ENCODE assay signal across 1 cellular context in genomic region chr9:91364702-91365101, GRCh38.
TF ChIP-seq lines count a peak whose summit lies in the region.

No MANE protein-coding gene starts in this region.

TF ChIP-seq in K562, 482 proteins besides CTCF, POLR2A, EP300 and RAD21:
- no peak for TF ChIP-seq SAFB2 (IDR thresholded peaks at IDR 0.05; ENCODE audit: borderline replicate concordance, low read depth, low read length, severe bottlenecking)
- no peak for TF ChIP-seq EHMT2 (IDR thresholded peaks at IDR 0.05)
- TF ChIP-seq NR2C2 (CRISPR knock-in tag; IDR thresholded peaks at IDR 0.05): no peak
- no peak for TF ChIP-seq NR2C2 (tag; IDR thresholded peaks at IDR 0.05)
- no peak for TF ChIP-seq HMG20B (CRISPR knock-in tag; IDR thresholded peaks at IDR 0.05)
- TF ChIP-seq ZNF143 (CRISPR knock-in tag; IDR thresholded peaks at IDR 0.05): no peak
- TF ChIP-seq CBX3 (IDR thresholded peaks at IDR 0.05; ENCODE audit: borderline replicate concordance in 1 of 2, low read length in 2 of 2): peak in 1 of 2 experiments; percentile 66; a peak in 1 of 3 replicates
- TF ChIP-seq YBX1 (IDR thresholded peaks at IDR 0.05): no peak
- TF ChIP-seq HOXB6 (CRISPR knock-in tag; IDR thresholded peaks at IDR 0.05; ENCODE audit: borderline replicate concordance): no peak
- no peak for TF ChIP-seq NR2C1 (IDR thresholded peaks at IDR 0.05)
- TF ChIP-seq NR2C1 (tag; IDR thresholded peaks at IDR 0.05): no peak
- no peak for TF ChIP-seq ZBTB49 (CRISPR knock-in tag; IDR thresholded peaks at IDR 0.05; ENCODE audit: borderline replicate concordance)
- no peak for TF ChIP-seq TARDBP (IDR thresholded peaks at IDR 0.05)
- no peak for TF ChIP-seq TAF9B (IDR thresholded peaks at IDR 0.05; ENCODE audit: partially characterized antibody)
- no peak for TF ChIP-seq ZNF583 (CRISPR knock-in tag; IDR thresholded peaks at IDR 0.05)
- 0 out of 4 replicates have a peak, but pooled peaks of 1 of the 2 experiments have one; percentile 19 for TF ChIP-seq TRIM24 (IDR thresholded peaks at IDR 0.05)
- TF ChIP-seq KLF6 (CRISPR knock-in tag; IDR thresholded peaks at IDR 0.05; ENCODE audit: borderline replicate concordance): no peak
- no peak for TF ChIP-seq HNRNPUL1 (IDR thresholded peaks at IDR 0.05; ENCODE audit: low read length)
- TF ChIP-seq JUND (IDR thresholded peaks at IDR 0.05; ENCODE audit: borderline replicate concordance, low read depth, low read length): no peak
- no peak for TF ChIP-seq JUND (tag; IDR thresholded peaks at IDR 0.05; ENCODE audit: borderline replicate concordance, low read depth, low read length)
- peak; percentile 74; the same call in 1 of the 2 replicates for TF ChIP-seq CBX5 (IDR thresholded peaks at IDR 0.05; ENCODE audit: borderline replicate concordance, low read depth)
- TF ChIP-seq ZNF395 (CRISPR knock-in tag; IDR thresholded peaks at IDR 0.05): no peak
- no peak for TF ChIP-seq RBM17 (IDR thresholded peaks at IDR 0.05; ENCODE audit: borderline replicate concordance, low read depth, low read length)
- no peak for TF ChIP-seq EGR1 (conservative IDR thresholded peaks at IDR 0.05)
- no peak for TF ChIP-seq E4F1 (CRISPR knock-in tag; IDR thresholded peaks at IDR 0.05; ENCODE audit: borderline replicate concordance)
- no peak for TF ChIP-seq MED1 (CRISPR knock-in tag; IDR thresholded peaks at IDR 0.05; ENCODE audit: borderline replicate concordance)
- no peak for TF ChIP-seq YY1 (IDR thresholded peaks at IDR 0.05; ENCODE audit: borderline replicate concordance in 1 of 3, control insufficient read depth in 1 of 3, extremely low read depth in 1 of 3, insufficient read depth in 3 of 3, insufficient read length in 1 of 3, insufficient replicate concordance in 2 of 3, low read depth in 1 of 3, low read length in 2 of 3)
- TF ChIP-seq NELFE (IDR thresholded peaks at IDR 0.05; ENCODE audit: insufficient read depth, insufficient read length): no peak
- no peak for TF ChIP-seq CBFB (CRISPR knock-in tag; IDR thresholded peaks at IDR 0.05)
- no peak for TF ChIP-seq NCOA2 (IDR thresholded peaks at IDR 0.05; ENCODE audit: partially characterized antibody in 2 of 2)
- no peak for TF ChIP-seq NEUROD1 (IDR thresholded peaks at IDR 0.05; ENCODE audit: borderline replicate concordance, low read depth, low read length, partially characterized antibody)
- TF ChIP-seq HMG20A (CRISPR knock-in tag; conservative IDR thresholded peaks at IDR 0.05): no peak
- TF ChIP-seq ZNF77 (CRISPR knock-in tag; IDR thresholded peaks at IDR 0.05): no peak
- peak; percentile 96 for TF ChIP-seq TRIM28 (IDR thresholded peaks at IDR 0.05)
- TF ChIP-seq, protein P1, sequence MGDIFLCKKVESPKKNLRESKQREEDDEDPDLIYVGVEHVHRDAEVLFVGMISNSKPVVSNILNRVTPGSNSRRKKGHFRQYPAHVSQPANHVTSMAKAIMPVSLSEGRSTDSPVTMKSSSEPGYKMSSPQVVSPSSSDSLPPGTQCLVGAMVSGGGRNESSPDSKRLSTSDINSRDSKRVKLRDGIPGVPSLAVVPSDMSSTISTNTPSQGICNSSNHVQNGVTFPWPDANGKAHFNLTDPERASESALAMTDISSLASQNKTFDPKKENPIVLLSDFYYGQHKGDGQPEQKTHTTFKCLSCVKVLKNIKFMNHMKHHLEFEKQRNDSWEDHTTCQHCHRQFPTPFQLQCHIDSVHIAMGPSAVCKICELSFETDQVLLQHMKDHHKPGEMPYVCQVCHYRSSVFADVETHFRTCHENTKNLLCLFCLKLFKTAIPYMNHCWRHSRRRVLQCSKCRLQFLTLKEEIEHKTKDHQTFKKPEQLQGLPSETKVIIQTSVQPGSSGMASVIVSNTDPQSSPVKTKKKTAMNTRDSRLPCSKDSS (IDR thresholded peaks at IDR 0.05; ENCODE audit: low read depth, partially characterized antibody): peak; percentile 92
- no peak for TF ChIP-seq GTF2F1 (IDR thresholded peaks at IDR 0.05; ENCODE audit: low read depth, low read length)
- TF ChIP-seq NRF1 (conservative IDR thresholded peaks at IDR 0.05 in 1 of 2, IDR thresholded peaks at IDR 0.05 in 1 of 2): no peak
- TF ChIP-seq ARHGAP35 (IDR thresholded peaks at IDR 0.05; ENCODE audit: partially characterized antibody): no peak
- TF ChIP-seq POLR3A (IDR thresholded peaks at IDR 0.05; ENCODE audit: borderline replicate concordance, extremely low read depth, insufficient read depth, insufficient read length): no peak
- TF ChIP-seq, protein P2, sequence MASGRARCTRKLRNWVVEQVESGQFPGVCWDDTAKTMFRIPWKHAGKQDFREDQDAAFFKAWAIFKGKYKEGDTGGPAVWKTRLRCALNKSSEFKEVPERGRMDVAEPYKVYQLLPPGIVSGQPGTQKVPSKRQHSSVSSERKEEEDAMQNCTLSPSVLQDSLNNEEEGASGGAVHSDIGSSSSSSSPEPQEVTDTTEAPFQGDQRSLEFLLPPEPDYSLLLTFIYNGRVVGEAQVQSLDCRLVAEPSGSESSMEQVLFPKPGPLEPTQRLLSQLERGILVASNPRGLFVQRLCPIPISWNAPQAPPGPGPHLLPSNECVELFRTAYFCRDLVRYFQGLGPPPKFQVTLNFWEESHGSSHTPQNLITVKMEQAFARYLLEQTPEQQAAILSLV (tag; IDR thresholded peaks at IDR 0.05): no peak
TF ChIP-seq in K562: peak in this region for 5.
